In the genomic region with DNA sequence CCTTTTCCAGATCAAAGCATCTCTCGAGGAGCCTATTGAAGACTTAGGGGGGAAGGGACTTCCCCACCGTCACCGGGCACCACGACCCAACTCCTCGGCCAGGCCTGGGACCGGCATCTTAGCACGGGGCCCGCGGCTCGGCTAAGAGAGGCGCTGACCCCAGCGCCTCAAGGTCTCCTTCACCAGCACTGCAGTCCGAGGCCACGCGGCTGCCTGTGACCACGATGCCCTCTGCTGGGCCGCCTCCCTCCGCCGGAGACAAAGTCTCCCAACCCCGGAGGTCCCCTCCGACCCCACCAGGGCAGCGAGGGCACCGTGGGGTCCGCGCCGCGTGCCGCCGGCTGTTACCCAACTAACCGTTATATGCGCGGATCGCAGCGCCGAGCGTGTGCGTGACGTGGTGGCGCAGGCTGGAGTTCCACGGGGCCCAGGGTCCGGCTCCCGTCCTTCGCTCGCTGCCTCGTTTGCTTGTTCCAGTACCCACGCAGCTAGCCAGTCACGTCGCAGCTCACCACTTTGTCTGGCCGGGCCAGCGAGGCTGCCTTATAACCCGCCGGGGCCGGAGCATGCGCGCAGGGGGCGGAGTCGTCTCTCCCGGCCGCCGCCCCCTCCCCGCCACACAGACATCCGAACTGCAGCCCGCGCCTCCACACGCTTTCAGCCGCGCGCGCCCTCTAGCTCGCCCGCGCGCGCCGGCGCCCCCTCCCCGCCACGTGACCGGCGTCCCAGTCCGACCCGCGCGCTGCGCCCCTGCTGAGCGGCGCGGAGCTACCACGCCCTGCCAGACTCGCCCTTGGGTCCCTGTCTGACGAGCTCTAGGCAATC, we compare ENCODE assay signal across 1 cellular context.
TF ChIP-seq lines count a peak whose summit lies in the region.

A gene with protein sequence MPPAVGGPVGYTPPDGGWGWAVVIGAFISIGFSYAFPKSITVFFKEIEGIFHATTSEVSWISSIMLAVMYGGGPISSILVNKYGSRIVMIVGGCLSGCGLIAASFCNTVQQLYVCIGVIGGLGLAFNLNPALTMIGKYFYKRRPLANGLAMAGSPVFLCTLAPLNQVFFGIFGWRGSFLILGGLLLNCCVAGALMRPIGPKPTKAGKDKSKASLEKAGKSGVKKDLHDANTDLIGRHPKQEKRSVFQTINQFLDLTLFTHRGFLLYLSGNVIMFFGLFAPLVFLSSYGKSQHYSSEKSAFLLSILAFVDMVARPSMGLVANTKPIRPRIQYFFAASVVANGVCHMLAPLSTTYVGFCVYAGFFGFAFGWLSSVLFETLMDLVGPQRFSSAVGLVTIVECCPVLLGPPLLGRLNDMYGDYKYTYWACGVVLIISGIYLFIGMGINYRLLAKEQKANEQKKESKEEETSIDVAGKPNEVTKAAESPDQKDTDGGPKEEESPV (minus strand): TSS at position 519 of the 825 bp plus-strand sequence. CDS start 26,888 bp downstream, outside the sequence.

TF ChIP-seq in SK-N-SH, 30 proteins besides CTCF, POLR2A, EP300 and RAD21 (continued from another document):
- TF ChIP-seq, protein P1, sequence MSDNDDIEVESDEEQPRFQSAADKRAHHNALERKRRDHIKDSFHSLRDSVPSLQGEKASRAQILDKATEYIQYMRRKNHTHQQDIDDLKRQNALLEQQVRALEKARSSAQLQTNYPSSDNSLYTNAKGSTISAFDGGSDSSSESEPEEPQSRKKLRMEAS (IDR thresholded peaks at IDR 0.05; ENCODE audit: low read depth), result peak; percentile 79
- TF ChIP-seq JUND (IDR thresholded peaks at IDR 0.05), result no peak
- TF ChIP-seq POLR2AphosphoS5 (IDR thresholded peaks at IDR 0.05; ENCODE audit: low read depth, low read length), result peak; percentile 99
- TF ChIP-seq, protein P2, sequence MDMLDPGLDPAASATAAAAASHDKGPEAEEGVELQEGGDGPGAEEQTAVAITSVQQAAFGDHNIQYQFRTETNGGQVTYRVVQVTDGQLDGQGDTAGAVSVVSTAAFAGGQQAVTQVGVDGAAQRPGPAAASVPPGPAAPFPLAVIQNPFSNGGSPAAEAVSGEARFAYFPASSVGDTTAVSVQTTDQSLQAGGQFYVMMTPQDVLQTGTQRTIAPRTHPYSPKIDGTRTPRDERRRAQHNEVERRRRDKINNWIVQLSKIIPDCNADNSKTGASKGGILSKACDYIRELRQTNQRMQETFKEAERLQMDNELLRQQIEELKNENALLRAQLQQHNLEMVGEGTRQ (IDR thresholded peaks at IDR 0.05; ENCODE audit: borderline replicate concordance, low read depth, low read length), result peak; percentile 73; the same call in 1 of the 2 replicates
- peak; percentile 89 for TF ChIP-seq TAF1 (IDR thresholded peaks at IDR 0.05; ENCODE audit: borderline replicate concordance, low read depth, low read length)
- no peak for TF ChIP-seq TEAD4 (IDR thresholded peaks at IDR 0.05; ENCODE audit: borderline replicate concordance, insufficient read depth)
- 0 out of 2 replicates have a peak, but pooled peaks have one; percentile 29 for TF ChIP-seq FOXJ3 (CRISPR knock-in tag; IDR thresholded peaks at IDR 0.05)
- peak; percentile 92 for TF ChIP-seq MXI1 (IDR thresholded peaks at IDR 0.05; ENCODE audit: low read depth, low read length)
- TF ChIP-seq, protein P3, sequence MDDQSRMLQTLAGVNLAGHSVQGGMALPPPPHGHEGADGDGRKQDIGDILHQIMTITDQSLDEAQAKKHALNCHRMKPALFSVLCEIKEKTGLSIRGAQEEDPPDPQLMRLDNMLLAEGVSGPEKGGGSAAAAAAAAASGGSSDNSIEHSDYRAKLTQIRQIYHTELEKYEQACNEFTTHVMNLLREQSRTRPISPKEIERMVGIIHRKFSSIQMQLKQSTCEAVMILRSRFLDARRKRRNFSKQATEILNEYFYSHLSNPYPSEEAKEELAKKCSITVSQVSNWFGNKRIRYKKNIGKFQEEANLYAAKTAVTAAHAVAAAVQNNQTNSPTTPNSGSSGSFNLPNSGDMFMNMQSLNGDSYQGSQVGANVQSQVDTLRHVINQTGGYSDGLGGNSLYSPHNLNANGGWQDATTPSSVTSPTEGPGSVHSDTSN (IDR thresholded peaks at IDR 0.05), result peak; percentile 7
- no peak for TF ChIP-seq RCOR1 (IDR thresholded peaks at IDR 0.05; ENCODE audit: low read length)
